ENCODE assay signal across 25 cellular contexts in genomic region chr2:225428360-225428759, GRCh38. TPM values are rescaled to one million over a fixed set of nuclear protein-coding genes. Genes with fewer than 3 reads are reported as not detected.
"Had no signal": no experiment of that assay in that cellular context is flagged by ENCODE, and none has a peak within 500 bp of the region (broad histone marks: within the 10 kb centered on the region; RNA-seq: fewer than 3 reads in every experiment).

No MANE protein-coding gene starts in this region.

- H2AFZ ChIP-seq: neural progenitor cell had no signal

- H3K27me3 ChIP-seq: cardiac muscle cell, esophagus squamous epithelium, gastroesophageal sphincter, neural progenitor cell, right lobe of liver, tibial artery had no signal

- H3K9me3 ChIP-seq: esophagus squamous epithelium, gastroesophageal sphincter, left ventricle myocardium inferior, right lobe of liver, tibial artery had no signal

- DNase-seq: activated CD4-positive, alpha-beta memory T cell treated with anti-CD3 and anti-CD28 coated beads for 36 hours; activated CD4-positive, alpha-beta T cell treated with anti-CD3 and anti-CD28 coated beads for 48 hours; activated effector memory CD4-positive, alpha-beta T cell treated with Interleukin-2 at 50 U/mL for 16 hours; activated naive CD4-positive, alpha-beta T cell treated with anti-CD3 and anti-CD28 coated beads, Interleukin-2, amount 10 ng/mL, durations not matched to agents 7 days and 5 days; activated T-cell treated with anti-CD3 and anti-CD28 coated beads, Interleukin-2, amount 50 U/mL, for 72 hours; amygdala; cortex of kidney; endodermal cell; esophagus squamous epithelium; head of caudate nucleus; hypothalamus; left ventricle myocardium inferior; naive thymus-derived CD8-positive, alpha-beta T cell; posterior cingulate gyrus; right lobe of liver; stimulated activated CD4-positive, alpha-beta T cell treated with anti-CD3 and anti-CD28 coated beads, Interleukin-1b, Interleukin-23, amount 100 ng/mL, for 48 hours; stimulated activated naive CD8-positive, alpha-beta T cell treated with anti-CD3 and anti-CD28 coated beads, Interleukin-15, amount 100 ng/mL, for 72 hours; tibial artery had no signal

- H3K4me3 ChIP-seq: cardiac muscle cell, esophagus squamous epithelium, gastroesophageal sphincter, left ventricle myocardium inferior, neural progenitor cell, right lobe of liver, skin epidermis, tibial artery had no signal

- H3K36me3 ChIP-seq: cardiac muscle cell, esophagus squamous epithelium, gastroesophageal sphincter, left ventricle myocardium inferior, neural progenitor cell, right lobe of liver, tibial artery had no signal

- H3K4me1 ChIP-seq: esophagus squamous epithelium, gastroesophageal sphincter, left ventricle myocardium inferior, neural progenitor cell, right lobe of liver, tibial artery had no signal

- ATAC-seq: activated T-cell treated with anti-CD3 and anti-CD28 coated beads, Interleukin-2, amount 50 U/mL, for 72 hours; gastroesophageal sphincter; naive thymus-derived CD8-positive, alpha-beta T cell; right lobe of liver; stimulated activated effector memory CD8-positive, alpha-beta T cell treated with anti-CD3 and anti-CD28 coated beads, Interleukin-12 subunit alpha, Interleukin-12 subunit beta, amount 100 ng/mL, for 72 hours; stimulated activated naive CD8-positive, alpha-beta T cell treated with anti-CD3 and anti-CD28 coated beads, Interleukin-15, amount 100 ng/mL, for 72 hours had no signal

- H3K4me2 ChIP-seq: neural progenitor cell had no signal

- H3K9ac ChIP-seq: neural progenitor cell had no signal

- H3K27ac ChIP-seq: cardiac muscle cell, esophagus squamous epithelium, gastroesophageal sphincter, left ventricle myocardium inferior, neural progenitor cell, right lobe of liver, skin epidermis, tibial artery had no signal

RNA-seq across cellular contexts. Expression of gene NYAP2, which starts 28.9 kb away (rescaled TPM):
- total RNA-seq: activated CD4-positive, alpha-beta memory T cell treated with anti-CD3 and anti-CD28 coated beads for 36 hours; cardiac muscle cell; endodermal cell; left ventricle myocardium inferior; lung microvascular endothelial cell; omental fat pad; right lobe of liver had no signal
- polyA plus RNA-seq: cardiac muscle cell; naive thymus-derived CD8-positive, alpha-beta T cell had no signal
